In the genomic region with DNA sequence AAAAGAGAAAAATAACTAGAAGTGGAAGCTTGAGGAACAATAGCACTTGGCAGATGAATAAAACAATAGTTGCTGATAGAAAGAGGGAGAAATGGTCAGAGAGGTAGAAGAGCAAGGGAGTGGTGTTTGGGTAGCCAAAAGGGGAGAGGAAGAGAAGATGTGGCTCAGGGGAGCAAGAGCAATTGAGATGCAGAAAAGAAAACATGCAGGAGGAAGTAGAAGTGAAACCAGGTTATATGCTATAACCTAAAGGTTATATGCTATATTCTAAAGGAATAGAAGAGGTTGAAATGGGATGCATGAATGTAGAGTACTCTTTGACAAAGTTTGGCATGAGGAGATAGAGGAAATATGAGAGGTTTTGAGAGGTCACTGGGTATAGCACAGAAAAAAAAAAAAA, we compare ENCODE assay signal across 19 cellular contexts.
"Had no signal": no experiment of that assay in that cellular context is flagged by ENCODE, and none has a peak within 500 bp of the region (broad histone marks: within the 10 kb centered on the region; RNA-seq: fewer than 3 reads in every experiment).

No MANE protein-coding gene starts in this region.

- ATAC-seq: natural killer cell treated with Interleukin-12 subunit alpha and Interleukin-12 subunit beta and Interleukin-15 and Interleukin-18, amount 100 ng/mL, for 72 hours; stimulated activated naive CD8-positive, alpha-beta T cell treated with anti-CD3 and anti-CD28 coated beads, Interleukin-15, Interleukin-2, amounts not matched to agents 100 U/mL and 50 U/mL, for 24 hours had no signal

- H3K36me3 Mint-ChIP-seq: activated naive CD8-positive, alpha-beta T cell treated with anti-CD3 and anti-CD28 coated beads, Interleukin-2, amount 10 ng/mL, durations not matched to agents 7 days and 5 days; brain; memory B cell; natural killer cell treated with Interleukin-12 subunit alpha and Interleukin-12 subunit beta and Interleukin-15 and Interleukin-18, amount 100 ng/mL, for 72 hours had no signal

- H3K4me3 Mint-ChIP-seq: activated naive CD8-positive, alpha-beta T cell treated with anti-CD3 and anti-CD28 coated beads, Interleukin-2, amount 10 ng/mL, durations not matched to agents 7 days and 5 days; brain; memory B cell; natural killer cell treated with Interleukin-12 subunit alpha and Interleukin-12 subunit beta and Interleukin-15 and Interleukin-18, amount 100 ng/mL, for 72 hours had no signal

- H3K27ac Mint-ChIP-seq: activated naive CD8-positive, alpha-beta T cell treated with anti-CD3 and anti-CD28 coated beads, Interleukin-2, amount 10 ng/mL, durations not matched to agents 7 days and 5 days; brain; memory B cell; natural killer cell treated with Interleukin-12 subunit alpha and Interleukin-12 subunit beta and Interleukin-15 and Interleukin-18, amount 100 ng/mL, for 72 hours; progenitor cell of endocrine pancreas had no signal

- H3K36me3 ChIP-seq: esophagus squamous epithelium, left ventricle myocardium inferior, right atrium auricular region had no signal

- H3K4me1 Mint-ChIP-seq: activated naive CD8-positive, alpha-beta T cell treated with anti-CD3 and anti-CD28 coated beads, Interleukin-2, amount 10 ng/mL, durations not matched to agents 7 days and 5 days; brain; memory B cell had no signal

- H3K27me3 ChIP-seq: esophagus squamous epithelium, right atrium auricular region had no signal

- H3K27ac ChIP-seq: coronary artery, esophagus squamous epithelium, left ventricle myocardium inferior, right atrium auricular region had no signal

- H3K27me3 Mint-ChIP-seq: brain; memory B cell; natural killer cell treated with Interleukin-12 subunit alpha and Interleukin-12 subunit beta and Interleukin-15 and Interleukin-18, amount 100 ng/mL, for 72 hours had no signal

- DNase-seq: activated CD4-positive, alpha-beta T cell treated with anti-CD3 and anti-CD28 coated beads for 1 hour; activated CD4-positive, alpha-beta T cell treated with anti-CD3 and anti-CD28 coated beads, Interleukin-2, amount 50 U/mL, for 4 hours; activated naive CD4-positive, alpha-beta T cell; activated naive CD8-positive, alpha-beta T cell treated with anti-CD3 and anti-CD28 coated beads, Interleukin-2, amount 10 ng/mL, durations not matched to agents 7 days and 5 days; activated T-cell treated with anti-CD3 and anti-CD28 coated beads for 4 hours; central memory CD4-positive, alpha-beta T cell; esophagus squamous epithelium; hypothalamus; kidney; left ventricle myocardium inferior; stimulated activated CD4-positive, alpha-beta T cell treated with anti-CD3 and anti-CD28 coated beads, Interleukin-4, amount 100 ng/mL, for 24 hours; stimulated activated naive CD8-positive, alpha-beta T cell treated with anti-CD3 and anti-CD28 coated beads, Interleukin-15, Interleukin-2, amounts not matched to agents 100 U/mL and 50 U/mL, for 24 hours; trophoblast cell had no signal

- H3K4me3 ChIP-seq: coronary artery, esophagus squamous epithelium, left ventricle myocardium inferior, right atrium auricular region had no signal

- H3K9me3 ChIP-seq: esophagus squamous epithelium, left ventricle myocardium inferior, right atrium auricular region had no signal

- H3K4me1 ChIP-seq: esophagus squamous epithelium, left ventricle myocardium inferior, right atrium auricular region had no signal

- H3K9me3 Mint-ChIP-seq: activated naive CD8-positive, alpha-beta T cell treated with anti-CD3 and anti-CD28 coated beads, Interleukin-2, amount 10 ng/mL, durations not matched to agents 7 days and 5 days; brain; memory B cell had no signal
